ENCODE assay signal across 1 cellular context in genomic region chr5:76715734-76716455, GRCh38.
TF ChIP-seq lines count a peak whose summit lies in the region.

Gene F2R, plus strand, starts transcription at chr5:76716126. Its CDS starts 182 bp downstream, at chr5:76716308.

TF ChIP-seq in K562, 482 proteins besides CTCF, POLR2A, EP300 and RAD21 (continued from another document):
- TF ChIP-seq, protein P1, sequence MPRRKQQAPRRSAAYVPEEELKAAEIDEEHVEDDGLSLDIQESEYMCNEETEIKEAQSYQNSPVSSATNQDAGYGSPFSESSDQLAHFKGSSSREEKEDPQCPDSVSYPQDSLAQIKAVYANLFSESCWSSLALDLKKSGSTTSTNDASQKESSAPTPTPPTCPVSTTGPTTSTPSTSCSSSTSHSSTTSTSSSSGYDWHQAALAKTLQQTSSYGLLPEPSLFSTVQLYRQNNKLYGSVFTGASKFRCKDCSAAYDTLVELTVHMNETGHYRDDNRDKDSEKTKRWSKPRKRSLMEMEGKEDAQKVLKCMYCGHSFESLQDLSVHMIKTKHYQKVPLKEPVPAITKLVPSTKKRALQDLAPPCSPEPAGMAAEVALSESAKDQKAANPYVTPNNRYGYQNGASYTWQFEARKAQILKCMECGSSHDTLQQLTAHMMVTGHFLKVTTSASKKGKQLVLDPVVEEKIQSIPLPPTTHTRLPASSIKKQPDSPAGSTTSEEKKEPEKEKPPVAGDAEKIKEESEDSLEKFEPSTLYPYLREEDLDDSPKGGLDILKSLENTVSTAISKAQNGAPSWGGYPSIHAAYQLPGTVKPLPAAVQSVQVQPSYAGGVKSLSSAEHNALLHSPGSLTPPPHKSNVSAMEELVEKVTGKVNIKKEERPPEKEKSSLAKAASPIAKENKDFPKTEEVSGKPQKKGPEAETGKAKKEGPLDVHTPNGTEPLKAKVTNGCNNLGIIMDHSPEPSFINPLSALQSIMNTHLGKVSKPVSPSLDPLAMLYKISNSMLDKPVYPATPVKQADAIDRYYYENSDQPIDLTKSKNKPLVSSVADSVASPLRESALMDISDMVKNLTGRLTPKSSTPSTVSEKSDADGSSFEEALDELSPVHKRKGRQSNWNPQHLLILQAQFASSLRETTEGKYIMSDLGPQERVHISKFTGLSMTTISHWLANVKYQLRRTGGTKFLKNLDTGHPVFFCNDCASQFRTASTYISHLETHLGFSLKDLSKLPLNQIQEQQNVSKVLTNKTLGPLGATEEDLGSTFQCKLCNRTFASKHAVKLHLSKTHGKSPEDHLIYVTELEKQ (CRISPR knock-in tag; IDR thresholded peaks at IDR 0.05) = no peak
- peak; percentile 76 for TF ChIP-seq RB1 (IDR thresholded peaks at IDR 0.05; ENCODE audit: low read depth)
- TF ChIP-seq, protein P2, sequence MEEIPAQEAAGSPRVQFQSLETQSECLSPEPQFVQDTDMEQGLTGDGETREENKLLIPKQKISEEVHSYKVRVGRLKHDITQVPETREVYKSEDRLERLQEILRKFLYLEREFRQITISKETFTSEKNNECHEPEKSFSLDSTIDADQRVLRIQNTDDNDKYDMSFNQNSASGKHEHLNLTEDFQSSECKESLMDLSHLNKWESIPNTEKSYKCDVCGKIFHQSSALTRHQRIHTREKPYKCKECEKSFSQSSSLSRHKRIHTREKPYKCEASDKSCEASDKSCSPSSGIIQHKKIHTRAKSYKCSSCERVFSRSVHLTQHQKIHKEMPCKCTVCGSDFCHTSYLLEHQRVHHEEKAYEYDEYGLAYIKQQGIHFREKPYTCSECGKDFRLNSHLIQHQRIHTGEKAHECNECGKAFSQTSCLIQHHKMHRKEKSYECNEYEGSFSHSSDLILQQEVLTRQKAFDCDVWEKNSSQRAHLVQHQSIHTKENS (CRISPR knock-in tag; IDR thresholded peaks at IDR 0.05) = no peak
- no peak for TF ChIP-seq HNRNPH1 (optimal IDR thresholded peaks at IDR 0.05; ENCODE audit: low read depth, low read length)
- no peak for TF ChIP-seq ZFP36 (IDR thresholded peaks at IDR 0.05; ENCODE audit: low read depth, low read length, partially characterized antibody)
- no peak for TF ChIP-seq ELF4 (CRISPR knock-in tag; IDR thresholded peaks at IDR 0.05)
- no peak for TF ChIP-seq SRSF9 (IDR thresholded peaks at IDR 0.05; ENCODE audit: borderline replicate concordance, low read depth, low read length)
- TF ChIP-seq ZBTB34 (CRISPR knock-in tag; IDR thresholded peaks at IDR 0.05) = no peak
- TF ChIP-seq, protein P3, sequence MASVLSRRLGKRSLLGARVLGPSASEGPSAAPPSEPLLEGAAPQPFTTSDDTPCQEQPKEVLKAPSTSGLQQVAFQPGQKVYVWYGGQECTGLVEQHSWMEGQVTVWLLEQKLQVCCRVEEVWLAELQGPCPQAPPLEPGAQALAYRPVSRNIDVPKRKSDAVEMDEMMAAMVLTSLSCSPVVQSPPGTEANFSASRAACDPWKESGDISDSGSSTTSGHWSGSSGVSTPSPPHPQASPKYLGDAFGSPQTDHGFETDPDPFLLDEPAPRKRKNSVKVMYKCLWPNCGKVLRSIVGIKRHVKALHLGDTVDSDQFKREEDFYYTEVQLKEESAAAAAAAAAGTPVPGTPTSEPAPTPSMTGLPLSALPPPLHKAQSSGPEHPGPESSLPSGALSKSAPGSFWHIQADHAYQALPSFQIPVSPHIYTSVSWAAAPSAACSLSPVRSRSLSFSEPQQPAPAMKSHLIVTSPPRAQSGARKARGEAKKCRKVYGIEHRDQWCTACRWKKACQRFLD (CRISPR knock-in tag; IDR thresholded peaks at IDR 0.05) = no peak
- TF ChIP-seq EZH2 (IDR thresholded peaks at IDR 0.05; ENCODE audit: borderline replicate concordance, low read depth, low read length) = no peak
- peak; percentile 39; the same call in 1 of the 2 replicates for TF ChIP-seq SMAD4 (CRISPR knock-in tag; conservative IDR thresholded peaks at IDR 0.05)
